36 cellular contexts compared by ENCODE assay signal in the genomic region with DNA sequence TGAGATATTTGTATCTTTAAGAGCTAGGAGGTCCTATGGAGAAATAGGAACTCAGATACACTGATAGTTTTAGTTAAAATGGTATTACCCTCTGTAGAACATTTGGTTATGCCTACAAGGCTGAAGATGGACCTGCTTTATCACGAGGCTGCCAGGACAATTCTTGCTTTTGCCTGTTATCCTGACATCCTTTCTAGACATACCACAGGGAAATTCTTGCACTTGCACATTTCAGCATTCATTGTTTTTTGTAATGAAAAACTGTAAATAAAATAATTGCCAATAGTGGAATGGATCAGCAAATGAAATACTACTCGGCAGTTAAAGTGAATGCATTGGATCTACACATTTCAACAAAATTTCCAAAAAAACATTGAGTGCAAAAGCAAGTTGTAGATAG. TPM values are rescaled to one million over a fixed set of nuclear protein-coding genes. Genes with fewer than 3 reads are reported as not detected.
A peak's percentile ranks its signal among the peaks of the same experiment; 100 is the strongest.
DNase-seq lines count a peak whose midpoint lies in the region; ATAC-seq, FAIRE-seq and TF ChIP-seq lines count a peak whose summit lies in the region.
"Had no signal": no experiment of that assay in that cellular context is flagged by ENCODE, and none has a peak within 500 bp of the region (broad histone marks: within the 10 kb centered on the region; RNA-seq: fewer than 3 reads in every experiment).

No MANE protein-coding gene starts in this region.

- no peaks in the 10 kb centered on the region for H3K79me2 ChIP-seq in SK-N-SH (ENCODE audit: insufficient read depth)

- H3K4me1 Mint-ChIP-seq in mesothelial cell of epicardium: no peaks in the 10 kb centered on the region
- H3K4me1 Mint-ChIP-seq in activated CD4-positive, alpha-beta T cell treated with anti-CD3 and anti-CD28 coated beads for 36 hours: no peaks in the 10 kb centered on the region
- H3K4me1 Mint-ChIP-seq: B cell; CD14-positive monocyte; CD4-positive, alpha-beta memory T cell; CD4-positive, CD25-positive, alpha-beta regulatory T cell; CD8-positive, alpha-beta memory T cell had no signal

- no peaks in the 10 kb centered on the region for H3K27me3 Mint-ChIP-seq in mesothelial cell of epicardium (ENCODE audit: low read depth)
- H3K27me3 Mint-ChIP-seq in activated CD4-positive, alpha-beta T cell treated with anti-CD3 and anti-CD28 coated beads for 36 hours: peaks cover 2% of the 10 kb centered on the region
- H3K27me3 Mint-ChIP-seq: CD4-positive, alpha-beta T cell had no signal

- H3K27me3 ChIP-seq in SK-N-SH (ENCODE audit: insufficient read depth): no peaks in the 10 kb centered on the region
- H3K27me3 ChIP-seq: BE2C; BLaER1; BLaER1 treated with 17β-estradiol and CSF1 and Interleukin-3, amounts not matched to agents 10 nM and 100 nM had no signal

- H3K27ac Mint-ChIP-seq in mesothelial cell of epicardium: no peak overlapping the region
- H3K27ac Mint-ChIP-seq in activated CD4-positive, alpha-beta T cell treated with anti-CD3 and anti-CD28 coated beads for 36 hours: no peak overlapping the region
- H3K27ac Mint-ChIP-seq: B cell; CD14-positive monocyte; CD4-positive, alpha-beta memory T cell; CD4-positive, alpha-beta T cell; CD4-positive, CD25-positive, alpha-beta regulatory T cell; CD8-positive, alpha-beta memory T cell; CD8-positive, alpha-beta T cell had no signal

- H3K4me3 ChIP-seq in SK-N-SH (ENCODE audit: low read depth in 2 of 2, low read length in 1 of 2) (no peak overlapping the region), A549 (no peak overlapping the region)
- H3K4me3 ChIP-seq: BLaER1; BLaER1 treated with 17β-estradiol and CSF1 and Interleukin-3, amounts not matched to agents 10 nM and 100 nM had no signal

- TF ChIP-seq EP300 in SK-N-SH (IDR thresholded peaks at IDR 0.05; ENCODE audit: borderline replicate concordance in 1 of 2, low read depth in 1 of 2, low read length in 1 of 2) (no peak), A549 (IDR thresholded peaks at IDR 0.05) (no peak)

- no peaks in the 10 kb centered on the region for H4K20me1 ChIP-seq in SK-N-SH (ENCODE audit: insufficient read depth)
- H4K20me1 ChIP-seq: BLaER1; BLaER1 treated with 17β-estradiol and CSF1 and Interleukin-3, amounts not matched to agents 10 nM and 100 nM had no signal

- TF ChIP-seq RAD21 in SK-N-SH (IDR thresholded peaks at IDR 0.05; ENCODE audit: low read length): no peak
- no peak for TF ChIP-seq RAD21 in A549 (conservative IDR thresholded peaks at IDR 0.05 in 1 of 2, IDR thresholded peaks at IDR 0.05 in 1 of 2)

- intact Hi-C loops in activated CD4-positive, alpha-beta T cell treated with anti-CD3 and anti-CD28 coated beads for 36 hours (cut with DNase I, micrococcal nuclease): no loop called here

- CTCF ChIA-PET in SK-N-SH (lab: Yijun Ruan, JAX): interaction anchor here (0.6 to 1.4 kb wide), 4 partner anchors 13 to 103 kb away, joined by 3 read pairs; no protein-coding TSS in a partner anchor
- CTCF ChIA-PET in A549 (lab: Yijun Ruan, JAX): interaction anchor here (0.9 to 1.1 kb wide), 2 partner anchors 101 to 102 kb away, joined by 3 to 4 read pairs; no protein-coding TSS in a partner anchor
- CTCF ChIA-PET in activated CD4-positive, alpha-beta T cell treated with anti-CD3 and anti-CD28 coated beads for 36 hours (lab: Charles Lee): interaction anchor here (1.0 kb wide), 1 partner anchor 16 kb away, joined by 5 read pairs; no protein-coding TSS in a partner anchor

- H3K36me3 Mint-ChIP-seq in mesothelial cell of epicardium: no peaks in the 10 kb centered on the region
- no peaks in the 10 kb centered on the region for H3K36me3 Mint-ChIP-seq in activated CD4-positive, alpha-beta T cell treated with anti-CD3 and anti-CD28 coated beads for 36 hours (ENCODE audit: low read depth)
- H3K36me3 Mint-ChIP-seq: CD14-positive monocyte; CD4-positive, alpha-beta memory T cell; CD4-positive, CD25-positive, alpha-beta regulatory T cell; CD8-positive, alpha-beta T cell had no signal

- POLR2A ChIA-PET in SK-N-SH (lab: Yijun Ruan, JAX): no interaction called here
- POLR2A ChIA-PET in A549 (lab: Yijun Ruan, JAX): no interaction called here
- POLR2A ChIA-PET in activated CD4-positive, alpha-beta T cell treated with anti-CD3 and anti-CD28 coated beads for 36 hours (lab: Charles Lee): no interaction called here

- H3K4me1 ChIP-seq in SK-N-SH (ENCODE audit: control insufficient read depth in 1 of 2, insufficient read depth in 2 of 2, low read depth in 1 of 2, low read length in 1 of 2): no peaks in the 10 kb centered on the region
- H3K4me1 ChIP-seq in A549: peaks cover 17% of the 10 kb centered on the region
- H3K4me1 ChIP-seq: BE2C; BLaER1; BLaER1 treated with 17β-estradiol and CSF1 and Interleukin-3, amounts not matched to agents 10 nM and 100 nM; Caco-2 had no signal

- TF ChIP-seq CTCF in SK-N-SH (IDR thresholded peaks at IDR 0.05) (no peak), A549 (IDR thresholded peaks at IDR 0.05) (no peak), mesothelial cell of epicardium (IDR thresholded peaks at IDR 0.05; ENCODE audit: unreplicated experiment) (no peak)

- no peak overlapping the region for H3K9ac ChIP-seq in SK-N-SH
- H3K9ac ChIP-seq: BLaER1; BLaER1 treated with 17β-estradiol and CSF1 and Interleukin-3, amounts not matched to agents 10 nM and 100 nM had no signal

- 66% methylated on average over 2 of the region's 2 CpGs for WGBS in SK-N-SH (ENCODE audit: low lambda C conversion rate)
- 71% methylated on average over 2 of the region's 2 CpGs for WGBS in A549 (ENCODE audit: missing lambda C conversion rate)

- H2AFZ ChIP-seq in SK-N-SH (ENCODE audit: low read depth): no peak overlapping the region

- H3K36me3 ChIP-seq in SK-N-SH (replicated peaks in 1 of 2; ENCODE audit: control insufficient read depth in 1 of 2, insufficient read depth in 2 of 2, low read length in 1 of 2): no peaks in the 10 kb centered on the region
- H3K36me3 ChIP-seq: BE2C; BLaER1; BLaER1 treated with 17β-estradiol and CSF1 and Interleukin-3, amounts not matched to agents 10 nM and 100 nM had no signal

- H3K4me2 ChIP-seq in SK-N-SH (no peak overlapping the region), A549 (no peak overlapping the region)
- H3K4me2 ChIP-seq: BLaER1; BLaER1 treated with 17β-estradiol and CSF1 and Interleukin-3, amounts not matched to agents 10 nM and 100 nM had no signal

- DNase-seq in SK-N-SH: no peak
- DNase-seq in A549 (ENCODE audit: low read depth in 1 of 2, low spot score in 1 of 2): no peak
- no peak for DNase-seq in H54 (ENCODE audit: insufficient read length, low spot score)
- DNase-seq in mesothelial cell of epicardium (ENCODE audit: low spot score in 2 of 2, unreplicated experiment in 2 of 2): no peak
- DNase-seq in activated CD4-positive, alpha-beta T cell treated with anti-CD3 and anti-CD28 coated beads for 36 hours: no peak
- DNase-seq: 8988T; ACHN; AML-193; BE2C; C1 segment of cervical spinal cord; Caco-2; Calu3; CD4-positive, alpha-beta memory T cell; CD4-positive, alpha-beta T cell; CD4-positive, CD25-positive, alpha-beta regulatory T cell; CD8-positive, alpha-beta memory T cell; CD8-positive, alpha-beta T cell; COR-L47; DMS 273 treated with DMSO at 0.1 percent for 48 hours; DMS153; DMS53; DMS79; DMS79 treated with DMSO at 0.1 percent for 48 hours; DND-41; EL had no signal

- TF ChIP-seq POLR2A in A549 (IDR thresholded peaks at IDR 0.05; ENCODE audit: low read length) (no peak), H54 (IDR thresholded peaks at IDR 0.05; ENCODE audit: low read depth, low read length) (no peak)

- H3K27ac ChIP-seq in SK-N-SH (ENCODE audit: low read depth in 2 of 2, low read length in 1 of 2) (no peak overlapping the region), A549 (no peak overlapping the region)
- H3K27ac ChIP-seq: 22Rv1; BLaER1; BLaER1 treated with 17β-estradiol and CSF1 and Interleukin-3, amounts not matched to agents 10 nM and 100 nM; C4-2B had no signal

- no peak overlapping the region for H3K4me3 Mint-ChIP-seq in mesothelial cell of epicardium
- no peak overlapping the region for H3K4me3 Mint-ChIP-seq in activated CD4-positive, alpha-beta T cell treated with anti-CD3 and anti-CD28 coated beads for 36 hours
- H3K4me3 Mint-ChIP-seq: B cell; CD14-positive monocyte; CD4-positive, alpha-beta memory T cell; CD4-positive, alpha-beta T cell; CD4-positive, CD25-positive, alpha-beta regulatory T cell; CD8-positive, alpha-beta memory T cell; CD8-positive, alpha-beta T cell had no signal

- H3K9me3 Mint-ChIP-seq in mesothelial cell of epicardium: no peaks in the 10 kb centered on the region
- no peaks in the 10 kb centered on the region for H3K9me3 Mint-ChIP-seq in activated CD4-positive, alpha-beta T cell treated with anti-CD3 and anti-CD28 coated beads for 36 hours (ENCODE audit: low read depth)
- H3K9me3 Mint-ChIP-seq: CD4-positive, alpha-beta memory T cell; CD4-positive, alpha-beta T cell; CD4-positive, CD25-positive, alpha-beta regulatory T cell; CD8-positive, alpha-beta memory T cell; CD8-positive, alpha-beta T cell had no signal

- FAIRE-seq in A549 (lab: Jason Lieb, UNC): peak; percentile 54
- FAIRE-seq in H54 (lab: Jason Lieb, UNC): peak; percentile 20
- FAIRE-seq: A204.1, D721Med had no signal

- ATAC-seq in SK-N-SH treated with all-trans-retinoic acid at 6 μM for 48 hours: no peak
- no peak for ATAC-seq in A549
- ATAC-seq in activated CD4-positive, alpha-beta T cell treated with anti-CD3 and anti-CD28 coated beads for 36 hours: no peak
- ATAC-seq: CD8-positive, alpha-beta T cell had no signal

- H3K9me3 ChIP-seq in SK-N-SH (no peaks in the 10 kb centered on the region), A549 (no peaks in the 10 kb centered on the region)
- H3K9me3 ChIP-seq: BE2C; BLaER1; BLaER1 treated with 17β-estradiol and CSF1 and Interleukin-3, amounts not matched to agents 10 nM and 100 nM; Caco-2 had no signal

- H3F3A ChIP-seq in SK-N-SH (replicated peaks; ENCODE audit: insufficient read depth): no peaks in the 10 kb centered on the region

- H3K9me2 ChIP-seq in SK-N-SH: no peaks in the 10 kb centered on the region

RNA-seq across cellular contexts. Expression of gene COL28A1, which starts 9.7 kb away (rescaled TPM):
- polyA plus RNA-seq in SK-N-SH (2012; rRNA removed) (0.08 TPM in 1 of 2 replicates, not detected in the other), A549 (2011; rRNA removed) (0.08 and 0.13 TPM in 2 replicates), A549 (2017; fragmentation: RNase III; extraction: RNeasy Plus Mini Kit Qiagen cat#74134 plus additional on column Dnase treatment) (0.14 to 0.22 TPM (median 0.17 TPM) in 3 replicates)
- 0.03 and 0.10 TPM in 2 replicates for polyA plus RNA-seq in SK-N-SH (2012; cell fraction: cytosol; rRNA removed)
- 0.21 and 0.23 TPM in 2 replicates for polyA plus RNA-seq in SK-N-SH (2012; cell fraction: nucleus; rRNA removed)
- polyA plus RNA-seq in A549 (2012; cell fraction: cytosol; rRNA removed): 0.04 and 0.11 TPM in 2 replicates
- 0.09 and 0.12 TPM in 2 replicates for polyA plus RNA-seq in A549 (2012; cell fraction: nucleus; rRNA removed)
- polyA minus RNA-seq in A549 (2011; rRNA and poly(A)+ RNA removed): 0.17 TPM in 1 of 2 replicates, not detected in the other
- total RNA-seq in mesothelial cell of epicardium: 1.6 to 1.8 TPM (median 1.7 TPM) in 3 replicates
- total RNA-seq in activated CD4-positive, alpha-beta T cell treated with anti-CD3 and anti-CD28 coated beads for 36 hours: not detected
- total RNA-seq: A172; CD8-positive, alpha-beta memory T cell; Daoy had no signal
- polyA plus RNA-seq: CD14-positive monocyte; CD4-positive, alpha-beta memory T cell; CD4-positive, CD25-positive, alpha-beta regulatory T cell; CD8-positive, alpha-beta memory T cell had no signal

RNA-seq across cellular contexts. Expression of gene MIOS, which starts 40.7 kb away (rescaled TPM):
- polyA plus RNA-seq in SK-N-SH (2012; rRNA removed): 16.4 and 21.9 TPM in 2 replicates
- polyA plus RNA-seq in SK-N-SH (2012; cell fraction: cytosol; rRNA removed): 22.1 and 23.9 TPM in 2 replicates
- 21.1 and 31.7 TPM in 2 replicates for polyA plus RNA-seq in SK-N-SH (2012; cell fraction: nucleus; rRNA removed)
- polyA plus RNA-seq in A549 (2011; rRNA removed): 45.4 and 49.1 TPM in 2 replicates
- polyA plus RNA-seq in A549 (2012; cell fraction: cytosol; rRNA removed): 10.1 and 11.8 TPM in 2 replicates
- polyA plus RNA-seq in A549 (2012; cell fraction: nucleus; rRNA removed): 9.2 and 13.2 TPM in 2 replicates
- polyA plus RNA-seq in A549 (2017; fragmentation: RNase III; extraction: RNeasy Plus Mini Kit Qiagen cat#74134 plus additional on column Dnase treatment): 19.1 to 21.3 TPM (median 20.3 TPM) in 3 replicates
- 21.8 and 27.4 TPM in 2 replicates for polyA minus RNA-seq in A549 (2011; rRNA and poly(A)+ RNA removed)
- total RNA-seq in mesothelial cell of epicardium: 31.0 to 33.7 TPM (median 33.1 TPM) in 3 replicates
- total RNA-seq in activated CD4-positive, alpha-beta T cell treated with anti-CD3 and anti-CD28 coated beads for 36 hours: 10 to 100 TPM; 41.7 to 45.7 TPM
